10 cellular contexts compared by ENCODE assay signal in genomic region chr2:207533609-207534008, GRCh38. TPM values are rescaled to one million over a fixed set of nuclear protein-coding genes. Genes with fewer than 3 reads are reported as not detected.
DNase-seq lines count a peak whose midpoint lies in the region; ATAC-seq and TF ChIP-seq lines count a peak whose summit lies in the region.
"Had no signal": no experiment of that assay in that cellular context is flagged by ENCODE, and none has a peak within 500 bp of the region (broad histone marks: within the 10 kb centered on the region; RNA-seq: fewer than 3 reads in every experiment).

No MANE protein-coding gene starts in this region.

- H3K36me3 ChIP-seq in WERI-Rb-1: no peaks in the 10 kb centered on the region; the same call in none of the 2 replicates

- H3K27me3 ChIP-seq in WERI-Rb-1 (ENCODE audit: insufficient read depth, low read depth, severe bottlenecking): no peaks in the 10 kb centered on the region

- H3K27me3 Mint-ChIP-seq in HFFc6 (ENCODE audit: insufficient read depth) (peaks cover 7% of the 10 kb centered on the region), nephron (ENCODE audit: low read depth) (no peaks in the 10 kb centered on the region)
- peaks cover 4% of the 10 kb centered on the region for H3K27me3 Mint-ChIP-seq in activated naive CD8-positive, alpha-beta T cell treated with anti-CD3 and anti-CD28 coated beads, Interleukin-2, amount 50 U/mL, for 24 hours

- ATAC-seq in activated naive CD8-positive, alpha-beta T cell treated with anti-CD3 and anti-CD28 coated beads, Interleukin-2, amount 50 U/mL, for 24 hours: no peak

- H3K4me3 Mint-ChIP-seq in HFFc6 (no peak overlapping the region), nephron (peak overlapping the region; percentile 14 to 26 (median 19))
- peak overlapping the region; percentile 94 for H3K4me3 Mint-ChIP-seq in activated naive CD8-positive, alpha-beta T cell treated with anti-CD3 and anti-CD28 coated beads, Interleukin-2, amount 50 U/mL, for 24 hours

- DNase-seq in DMS153 (lab: John Stamatoyannopoulos, UW) (peak; percentile 12), DMS153 treated with DMSO at 0.1 percent for 48 hours (lab: John Stamatoyannopoulos, UW; ENCODE audit: unreplicated experiment) (no peak), HFFc6 (no peak), COR-L47 (lab: John Stamatoyannopoulos, UW) (no peak), WERI-Rb-1 (no peak), NOMO-1 (lab: John Stamatoyannopoulos, UW; ENCODE audit: unreplicated experiment in 2 of 2) (no peak)
- no peak for DNase-seq in activated naive CD8-positive, alpha-beta T cell treated with anti-CD3 and anti-CD28 coated beads, Interleukin-2, amount 50 U/mL, for 24 hours
- DNase-seq: activated naive CD4-positive, alpha-beta T cell treated with anti-CD3 and anti-CD28 coated beads, Interleukin-2, amount 10 ng/mL, durations not matched to agents 7 days and 5 days; NCI-H524 treated with DMSO at 0.1 percent for 48 hours had no signal

- H3K9me3 Mint-ChIP-seq in HFFc6 (no peaks in the 10 kb centered on the region), nephron (no peaks in the 10 kb centered on the region)
- H3K9me3 Mint-ChIP-seq in activated naive CD8-positive, alpha-beta T cell treated with anti-CD3 and anti-CD28 coated beads, Interleukin-2, amount 50 U/mL, for 24 hours: no peaks in the 10 kb centered on the region
- H3K9me3 Mint-ChIP-seq: activated naive CD4-positive, alpha-beta T cell treated with anti-CD3 and anti-CD28 coated beads, Interleukin-2, amount 10 ng/mL, durations not matched to agents 7 days and 5 days had no signal

- no peak overlapping the region for H3K27ac ChIP-seq in WERI-Rb-1

- peaks cover 36% of the 10 kb centered on the region for H3K4me1 Mint-ChIP-seq in HFFc6 (ENCODE audit: low read depth)
- peaks cover 52% of the 10 kb centered on the region for H3K4me1 Mint-ChIP-seq in activated naive CD8-positive, alpha-beta T cell treated with anti-CD3 and anti-CD28 coated beads, Interleukin-2, amount 50 U/mL, for 24 hours
- peaks cover 31% of the 10 kb centered on the region for H3K4me1 Mint-ChIP-seq in nephron

- no peak overlapping the region for H3K4me3 ChIP-seq in WERI-Rb-1 (ENCODE audit: low read depth, low read length)

- TF ChIP-seq CTCF in HFFc6 (IDR thresholded peaks at IDR 0.05) (no peak), nephron (IDR thresholded peaks at IDR 0.05; ENCODE audit: unreplicated experiment in 3 of 3) (no peak), WERI-Rb-1 (IDR thresholded peaks at IDR 0.05; ENCODE audit: low read depth, low read length) (no peak)

- H3K36me3 Mint-ChIP-seq in HFFc6 (ENCODE audit: low read depth) (peaks cover 18% of the 10 kb centered on the region), nephron (ENCODE audit: low read depth) (peaks cover 12% of the 10 kb centered on the region)
- peaks cover 41% of the 10 kb centered on the region for H3K36me3 Mint-ChIP-seq in activated naive CD8-positive, alpha-beta T cell treated with anti-CD3 and anti-CD28 coated beads, Interleukin-2, amount 50 U/mL, for 24 hours (ENCODE audit: low read depth)

- H3K9me3 ChIP-seq in WERI-Rb-1 (ENCODE audit: severe bottlenecking): no peaks in the 10 kb centered on the region

- H3K27ac Mint-ChIP-seq in HFFc6: 0 out of 2 replicates have a peak overlapping the region, but pooled peaks have one; percentile 26
- H3K27ac Mint-ChIP-seq in activated naive CD8-positive, alpha-beta T cell treated with anti-CD3 and anti-CD28 coated beads, Interleukin-2, amount 50 U/mL, for 24 hours: peak overlapping the region; percentile 57
- H3K27ac Mint-ChIP-seq in nephron: peak overlapping the region; percentile 23 to 57 (median 25)

RNA-seq across cellular contexts. Expression of gene CREB1, which starts 3.8 kb away (rescaled TPM):
- 10 to 100 TPM; 32.9 to 51.8 (median 48.9) TPM for total RNA-seq in HFFc6 (2021; fragmentation: NEBNext Ultra II Directional; extraction: Animal tissue kit (Norgen Biotek cat#: 25700))
